In genomic region chr5:159166416-159166815, GRCh38 we compare ENCODE assay signal across 24 cellular contexts. TPM values are rescaled to one million over a fixed set of nuclear protein-coding genes. Genes with fewer than 3 reads are reported as not detected.
DNase-seq lines count a peak whose midpoint lies in the region; ATAC-seq and TF ChIP-seq lines count a peak whose summit lies in the region.
"Had no signal": no experiment of that assay in that cellular context is flagged by ENCODE, and none has a peak within 500 bp of the region (broad histone marks: within the 10 kb centered on the region; RNA-seq: fewer than 3 reads in every experiment).

No MANE protein-coding gene starts in this region.

- DNase-seq in activated naive CD4-positive, alpha-beta T cell treated with anti-CD3 and anti-CD28 coated beads, Interleukin-2, amount 10 ng/mL, durations not matched to agents 7 days and 5 days: no peak
- peak; percentile 70 for DNase-seq in LHCN-M2 (ENCODE audit: low read depth)
- no peak for DNase-seq in activated naive CD8-positive, alpha-beta T cell treated with anti-CD3 and anti-CD28 coated beads, Interleukin-2, amount 50 U/mL, for 24 hours
- DNase-seq in naive thymus-derived CD8-positive, alpha-beta T cell: no peak
- DNase-seq in NCI-H510A treated with DMSO at 0.1 percent for 48 hours (lab: John Stamatoyannopoulos, UW): no peak
- no peak for DNase-seq in H7
- no peak for DNase-seq in PC-9
- DNase-seq: 8988T; ACHN; AML-193; BE2C; Calu3; CD4-positive, alpha-beta memory T cell; COR-L47; DMS53; DMS79 treated with DMSO at 0.1 percent for 48 hours; GF-D8; HFFc6 had no signal

- no peaks in the 10 kb centered on the region for H3K36me3 ChIP-seq in H7 (replicated peaks; ENCODE audit: control insufficient read depth, insufficient read depth, low read length)
- H3K36me3 ChIP-seq in PC-9 (ENCODE audit: low read depth): peaks cover 9% of the 10 kb centered on the region

- peaks cover 6% of the 10 kb centered on the region; the same call in 1 of the 2 replicates for H4K20me1 ChIP-seq in PC-9 (ENCODE audit: insufficient read depth)

- no peak overlapping the region for H2AFZ ChIP-seq in PC-9
- H2AFZ ChIP-seq: GM23338 had no signal

- no peak overlapping the region for H3K4me3 Mint-ChIP-seq in activated naive CD4-positive, alpha-beta T cell treated with anti-CD3 and anti-CD28 coated beads, Interleukin-2, amount 50 U/mL, for 24 hours
- H3K4me3 Mint-ChIP-seq in activated naive CD4-positive, alpha-beta T cell treated with anti-CD3 and anti-CD28 coated beads, Interleukin-2, amount 10 ng/mL, durations not matched to agents 7 days and 5 days: no peak overlapping the region
- H3K4me3 Mint-ChIP-seq in activated naive CD8-positive, alpha-beta T cell treated with anti-CD3 and anti-CD28 coated beads, Interleukin-2, amount 50 U/mL, for 24 hours: no peak overlapping the region
- no peak overlapping the region for H3K4me3 Mint-ChIP-seq in naive thymus-derived CD8-positive, alpha-beta T cell
- H3K4me3 Mint-ChIP-seq: CD14-positive monocyte; CD4-positive, alpha-beta memory T cell; GM23338; HFFc6 had no signal

- no peak for TF ChIP-seq CTCF in PC-9 (conservative IDR thresholded peaks at IDR 0.05)

- peak overlapping the region; percentile 72 for H3K27ac Mint-ChIP-seq in activated naive CD4-positive, alpha-beta T cell treated with anti-CD3 and anti-CD28 coated beads, Interleukin-2, amount 50 U/mL, for 24 hours
- H3K27ac Mint-ChIP-seq in activated naive CD4-positive, alpha-beta T cell treated with anti-CD3 and anti-CD28 coated beads, Interleukin-2, amount 10 ng/mL, durations not matched to agents 7 days and 5 days: no peak overlapping the region
- peak overlapping the region; percentile 30 for H3K27ac Mint-ChIP-seq in activated naive CD8-positive, alpha-beta T cell treated with anti-CD3 and anti-CD28 coated beads, Interleukin-2, amount 50 U/mL, for 24 hours
- H3K27ac Mint-ChIP-seq in naive thymus-derived CD8-positive, alpha-beta T cell: peak overlapping the region in 7 of 10 donors; percentile 7 to 69 (median 20)
- H3K27ac Mint-ChIP-seq: GM23338 had no signal

- peaks cover 10% of the 10 kb centered on the region for H3F3A ChIP-seq in PC-9 (ENCODE audit: insufficient read depth, low read depth)

- H3K27ac ChIP-seq in PC-9: no peak overlapping the region
- H3K27ac ChIP-seq: BLaER1 treated with 17β-estradiol and CSF1 and Interleukin-3, amounts not matched to agents 10 nM and 100 nM had no signal

- H3K4me1 Mint-ChIP-seq in activated naive CD4-positive, alpha-beta T cell treated with anti-CD3 and anti-CD28 coated beads, Interleukin-2, amount 50 U/mL, for 24 hours: peaks cover 60% of the 10 kb centered on the region
- H3K4me1 Mint-ChIP-seq in activated naive CD4-positive, alpha-beta T cell treated with anti-CD3 and anti-CD28 coated beads, Interleukin-2, amount 10 ng/mL, durations not matched to agents 7 days and 5 days: peaks cover 6% of the 10 kb centered on the region
- peaks cover 37% of the 10 kb centered on the region for H3K4me1 Mint-ChIP-seq in activated naive CD8-positive, alpha-beta T cell treated with anti-CD3 and anti-CD28 coated beads, Interleukin-2, amount 50 U/mL, for 24 hours
- peaks cover 12 to 36% (median 20%) of the 10 kb centered on the region in 4 donors for H3K4me1 Mint-ChIP-seq in naive thymus-derived CD8-positive, alpha-beta T cell
- H3K4me1 Mint-ChIP-seq: CD14-positive monocyte had no signal

- intact Hi-C loops in PC-9 (cut with micrococcal nuclease; ENCODE audit: unreplicated experiment): no loop called here

- BruUV-seq in PC-9 (replicated peaks; lab: Mats Ljungman, UMichigan): no TSS peak

- H3K4me1 ChIP-seq in PC-9 (replicated peaks; ENCODE audit: insufficient read depth): no peaks in the 10 kb centered on the region
- H3K4me1 ChIP-seq: HAP-1 had no signal

- no peaks in the 10 kb centered on the region for H3K27me3 ChIP-seq in H7 (ENCODE audit: control insufficient read depth, insufficient read depth, low read length)
- H3K27me3 ChIP-seq in PC-9 (ENCODE audit: insufficient read depth, low read depth): no peaks in the 10 kb centered on the region
- H3K27me3 ChIP-seq: BE2C; BLaER1 treated with 17β-estradiol and CSF1 and Interleukin-3, amounts not matched to agents 10 nM and 100 nM had no signal

- H3K4me3 ChIP-seq in H7 (ENCODE audit: insufficient read depth, low read depth, low read length): no peak overlapping the region
- no peak overlapping the region for H3K4me3 ChIP-seq in PC-9
- H3K4me3 ChIP-seq: A549; BLaER1 treated with 17β-estradiol and CSF1 and Interleukin-3, amounts not matched to agents 10 nM and 100 nM; GM23338; HAP-1 had no signal

- H3K9me3 Mint-ChIP-seq in activated naive CD4-positive, alpha-beta T cell treated with anti-CD3 and anti-CD28 coated beads, Interleukin-2, amount 50 U/mL, for 24 hours: no peaks in the 10 kb centered on the region
- H3K9me3 Mint-ChIP-seq in activated naive CD4-positive, alpha-beta T cell treated with anti-CD3 and anti-CD28 coated beads, Interleukin-2, amount 10 ng/mL, durations not matched to agents 7 days and 5 days: no peaks in the 10 kb centered on the region
- no peaks in the 10 kb centered on the region for H3K9me3 Mint-ChIP-seq in activated naive CD8-positive, alpha-beta T cell treated with anti-CD3 and anti-CD28 coated beads, Interleukin-2, amount 50 U/mL, for 24 hours
- no peaks in the 10 kb centered on the region for H3K9me3 Mint-ChIP-seq in naive thymus-derived CD8-positive, alpha-beta T cell
- H3K9me3 Mint-ChIP-seq: CD14-positive monocyte, GM23338, HFFc6 had no signal

- POLR2A ChIA-PET in naive thymus-derived CD8-positive, alpha-beta T cell (lab: Charles Lee): no interaction called here
- POLR2A ChIA-PET in PC-9 (lab: Charles Lee; ENCODE audit: unreplicated experiment): no interaction called here

- H3K9me3 ChIP-seq in PC-9 (ENCODE audit: insufficient read depth, low read depth): no peaks in the 10 kb centered on the region
- H3K9me3 ChIP-seq: A549; BE2C; BLaER1 treated with 17β-estradiol and CSF1 and Interleukin-3, amounts not matched to agents 10 nM and 100 nM; HAP-1 had no signal

- H3K4me2 ChIP-seq in PC-9: no peak overlapping the region
- H3K4me2 ChIP-seq: A549; BLaER1 treated with 17β-estradiol and CSF1 and Interleukin-3, amounts not matched to agents 10 nM and 100 nM; GM23338 had no signal

- no peaks in the 10 kb centered on the region for H3K27me3 Mint-ChIP-seq in activated naive CD4-positive, alpha-beta T cell treated with anti-CD3 and anti-CD28 coated beads, Interleukin-2, amount 50 U/mL, for 24 hours
- H3K27me3 Mint-ChIP-seq in activated naive CD4-positive, alpha-beta T cell treated with anti-CD3 and anti-CD28 coated beads, Interleukin-2, amount 10 ng/mL, durations not matched to agents 7 days and 5 days: no peaks in the 10 kb centered on the region
- no peaks in the 10 kb centered on the region for H3K27me3 Mint-ChIP-seq in activated naive CD8-positive, alpha-beta T cell treated with anti-CD3 and anti-CD28 coated beads, Interleukin-2, amount 50 U/mL, for 24 hours
- H3K27me3 Mint-ChIP-seq in naive thymus-derived CD8-positive, alpha-beta T cell: no peaks in the 10 kb centered on the region
- H3K27me3 Mint-ChIP-seq: CD4-positive, alpha-beta memory T cell had no signal

- H3K9me2 ChIP-seq in PC-9 (ENCODE audit: insufficient read depth): no peaks in the 10 kb centered on the region

- ATAC-seq in activated naive CD8-positive, alpha-beta T cell treated with anti-CD3 and anti-CD28 coated beads, Interleukin-2, amount 50 U/mL, for 24 hours: no peak
- no peak for ATAC-seq in naive thymus-derived CD8-positive, alpha-beta T cell
- ATAC-seq: GM23338 had no signal

- peaks cover 16% of the 10 kb centered on the region for H3K36me3 Mint-ChIP-seq in activated naive CD4-positive, alpha-beta T cell treated with anti-CD3 and anti-CD28 coated beads, Interleukin-2, amount 50 U/mL, for 24 hours
- H3K36me3 Mint-ChIP-seq in activated naive CD4-positive, alpha-beta T cell treated with anti-CD3 and anti-CD28 coated beads, Interleukin-2, amount 10 ng/mL, durations not matched to agents 7 days and 5 days: peaks cover 34% of the 10 kb centered on the region
- peaks cover 38% of the 10 kb centered on the region for H3K36me3 Mint-ChIP-seq in activated naive CD8-positive, alpha-beta T cell treated with anti-CD3 and anti-CD28 coated beads, Interleukin-2, amount 50 U/mL, for 24 hours (ENCODE audit: low read depth)
- H3K36me3 Mint-ChIP-seq in naive thymus-derived CD8-positive, alpha-beta T cell: peaks cover 0 to 53% (median 3%) of the 10 kb centered on the region in 3 donors

- no peaks in the 10 kb centered on the region for H3K79me2 ChIP-seq in PC-9 (ENCODE audit: low read depth)

- CTCF ChIA-PET in activated naive CD4-positive, alpha-beta T cell treated with anti-CD3 and anti-CD28 coated beads, Interleukin-2, amount 10 ng/mL, durations not matched to agents 7 days and 5 days (lab: Charles Lee): interaction anchor here (3.3 kb wide), 1 partner anchor 10 kb away, joined by 12 read pairs; no protein-coding TSS in a partner anchor
- CTCF ChIA-PET in PC-9 (lab: Charles Lee): no interaction called here

RNA-seq across cellular contexts. Expression of gene RNF145, which starts 42.9 kb away (rescaled TPM):
- total RNA-seq in LHCN-M2 (2014; rRNA removed) (43.7 and 44.4 TPM in 2 replicates), PC-9 (2021) (48.2 and 54.5 TPM in 2 replicates)
- polyA plus RNA-seq in LHCN-M2 (2012): 22.6 TPM
- 10 to 100 TPM; 46.8 to 54.2 TPM for total RNA-seq in naive thymus-derived CD8-positive, alpha-beta T cell
- 10 to 100 TPM in 1 of 3 donors, 1 to 10 TPM in 2; 6.3 to 11.2 (median 7.4) TPM for polyA plus RNA-seq in naive thymus-derived CD8-positive, alpha-beta T cell
- total RNA-seq in H7 (2014; rRNA removed; shearing (Covaris generic)): 22.4 and 23.9 TPM in 2 replicates
